25 cellular contexts compared by ENCODE assay signal in genomic region chr18:44934894-44935293, GRCh38.
"Had no signal": no experiment of that assay in that cellular context is flagged by ENCODE, and none has a peak within 500 bp of the region (broad histone marks: within the 10 kb centered on the region; RNA-seq: fewer than 3 reads in every experiment).

No MANE protein-coding gene starts in this region.

- H3K27ac ChIP-seq: SJSA1, SK-N-MC had no signal

- FAIRE-seq: HepG2, RCC 7860 had no signal

- H3K4me3 ChIP-seq: MG63, SJSA1, SK-N-MC had no signal

- ATAC-seq: HepG2 had no signal

- H3K9me3 ChIP-seq: MG63, SJSA1 had no signal

- DNase-seq: IMR-90, Karpas-422, KG1, MG63, NCI-H1092, NCI-H1105 treated with DMSO at 0.1 percent for 48 hours, NCI-H1417 treated with DMSO at 0.1 percent for 48 hours, NCI-H146, NCI-H1694 treated with DMSO at 0.1 percent for 48 hours, NCI-H1930, NCI-H2081, NCI-H2107, NCI-H2171, NCI-H345, NCI-H446 treated with DMSO at 0.1 percent for 48 hours, NCI-H510A treated with DMSO at 0.1 percent for 48 hours, NCI-H526, NCI-H774, Right ventricle myocardium superior, RPMI8226, SIG-M5 had no signal

- H3K4me1 ChIP-seq: SJSA1 had no signal

- H3K27me3 ChIP-seq: MG63, SJSA1 had no signal

- H3K36me3 ChIP-seq: MG63, SJSA1 had no signal
